19 cellular contexts compared by ENCODE assay signal in the genomic region with DNA sequence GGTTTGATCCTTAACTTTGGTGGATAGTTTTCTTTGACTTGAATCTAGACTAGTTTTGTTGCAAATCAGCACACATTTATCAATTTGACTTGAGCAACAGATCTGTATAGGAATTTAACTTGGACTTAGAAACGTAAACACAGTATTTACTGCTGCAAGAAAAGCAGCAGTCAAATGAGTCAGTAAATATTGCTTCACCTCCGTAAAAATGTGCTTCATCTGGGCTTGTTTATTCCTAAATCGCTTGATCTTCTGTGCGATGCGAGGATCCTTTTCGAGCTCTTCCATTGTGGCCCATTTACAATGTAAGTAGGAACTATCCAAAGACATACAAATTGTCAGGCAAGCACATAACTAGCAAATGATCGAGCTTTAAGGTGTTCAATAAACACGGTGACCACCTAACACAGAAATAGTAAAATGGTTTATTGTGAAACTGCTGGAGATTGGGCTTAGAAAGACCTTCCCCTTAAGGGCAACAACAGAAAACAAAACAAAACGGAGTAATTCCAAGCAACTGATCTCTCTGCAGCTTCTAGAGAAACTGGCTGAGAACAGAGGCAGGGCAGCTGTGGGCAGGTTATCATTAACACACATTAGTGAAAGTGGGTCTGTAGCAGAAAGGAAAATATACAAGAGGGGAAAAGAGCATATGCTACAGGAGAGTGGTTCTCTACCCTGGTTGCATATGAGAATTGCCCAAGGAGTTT.
"Had no signal": no experiment of that assay in that cellular context is flagged by ENCODE, and none has a peak within 500 bp of the region (broad histone marks: within the 10 kb centered on the region; RNA-seq: fewer than 3 reads in every experiment).

No MANE protein-coding gene starts in this region.

- DNase-seq: activated B cell treated with CpG ODN at 0.5 μM for 24 hours; activated CD4-positive, alpha-beta T cell treated with anti-CD3 and anti-CD28 coated beads, Interleukin-2, amount 10 ng/mL, durations not matched to agents 24 days and 14 days; activated naive CD4-positive, alpha-beta T cell treated with anti-CD3 and anti-CD28 coated beads, Interleukin-2, amount 10 ng/mL, durations not matched to agents 7 days and 5 days; activated T-cell treated with anti-CD3 and anti-CD28 coated beads for 4 hours; amniotic stem cell; body of pancreas; central memory CD4-positive, alpha-beta T cell; cortex of kidney; effector CD8-positive, alpha-beta T cell; glutamatergic neuron; islet precursor cell; left ventricle myocardium inferior; mesendoderm; stimulated activated CD4-positive, alpha-beta T cell treated with anti-CD3 and anti-CD28 coated beads, Interleukin-4, amount 100 ng/mL, for 1 hour; stimulated activated CD8-positive, alpha-beta memory T cell treated with anti-CD3 and anti-CD28 coated beads, Interleukin-4, amount 100 ng/mL, for 48 hours had no signal

- H3K4me3 ChIP-seq: body of pancreas, left ventricle myocardium inferior had no signal

- H3K27me3 Mint-ChIP-seq: activated B cell treated with CpG ODN at 0.5 μM for 24 hours; activated CD4-positive, alpha-beta T cell treated with anti-CD3 and anti-CD28 coated beads, Interleukin-2, amount 10 ng/mL, durations not matched to agents 24 days and 14 days; activated naive CD4-positive, alpha-beta T cell treated with anti-CD3 and anti-CD28 coated beads, Interleukin-2, amount 10 ng/mL, durations not matched to agents 7 days and 5 days; activated T-helper 17 cell treated with anti-CD3 and anti-CD28 coated beads, Interleukin-2, amount 50 U/mL, for 72 hours; stimulated activated naive CD8-positive, alpha-beta T cell treated with anti-CD3 and anti-CD28 coated beads, Interleukin-15, Interleukin-2, amounts not matched to agents 100 ng/mL and 50 ng/mL, for 24 hours had no signal

- H3K27ac Mint-ChIP-seq: activated B cell treated with CpG ODN at 0.5 μM for 24 hours; activated CD4-positive, alpha-beta T cell treated with anti-CD3 and anti-CD28 coated beads, Interleukin-2, amount 10 ng/mL, durations not matched to agents 24 days and 14 days; activated naive CD4-positive, alpha-beta T cell treated with anti-CD3 and anti-CD28 coated beads, Interleukin-2, amount 10 ng/mL, durations not matched to agents 7 days and 5 days; activated T-helper 17 cell treated with anti-CD3 and anti-CD28 coated beads, Interleukin-2, amount 50 U/mL, for 72 hours; nephron; stimulated activated naive CD8-positive, alpha-beta T cell treated with anti-CD3 and anti-CD28 coated beads, Interleukin-15, Interleukin-2, amounts not matched to agents 100 ng/mL and 50 ng/mL, for 24 hours had no signal

- H3K9me3 Mint-ChIP-seq: activated B cell treated with CpG ODN at 0.5 μM for 24 hours; activated CD4-positive, alpha-beta T cell treated with anti-CD3 and anti-CD28 coated beads, Interleukin-2, amount 10 ng/mL, durations not matched to agents 24 days and 14 days; activated naive CD4-positive, alpha-beta T cell treated with anti-CD3 and anti-CD28 coated beads, Interleukin-2, amount 10 ng/mL, durations not matched to agents 7 days and 5 days; activated T-helper 17 cell treated with anti-CD3 and anti-CD28 coated beads, Interleukin-2, amount 50 U/mL, for 72 hours; nephron; stimulated activated naive CD8-positive, alpha-beta T cell treated with anti-CD3 and anti-CD28 coated beads, Interleukin-15, Interleukin-2, amounts not matched to agents 100 ng/mL and 50 ng/mL, for 24 hours had no signal

- ATAC-seq: activated T-helper 17 cell treated with anti-CD3 and anti-CD28 coated beads, Interleukin-2, amount 50 U/mL, for 72 hours; body of pancreas had no signal

- H3K9me3 ChIP-seq: body of pancreas, left ventricle myocardium inferior had no signal

- H3K27me3 ChIP-seq: body of pancreas had no signal

- H3K4me3 Mint-ChIP-seq: activated B cell treated with CpG ODN at 0.5 μM for 24 hours; activated CD4-positive, alpha-beta T cell treated with anti-CD3 and anti-CD28 coated beads, Interleukin-2, amount 10 ng/mL, durations not matched to agents 24 days and 14 days; activated naive CD4-positive, alpha-beta T cell treated with anti-CD3 and anti-CD28 coated beads, Interleukin-2, amount 10 ng/mL, durations not matched to agents 7 days and 5 days; activated T-helper 17 cell treated with anti-CD3 and anti-CD28 coated beads, Interleukin-2, amount 50 U/mL, for 72 hours; nephron; stimulated activated naive CD8-positive, alpha-beta T cell treated with anti-CD3 and anti-CD28 coated beads, Interleukin-15, Interleukin-2, amounts not matched to agents 100 ng/mL and 50 ng/mL, for 24 hours had no signal

- H3K4me1 ChIP-seq: body of pancreas had no signal

- H3K27ac ChIP-seq: body of pancreas, epithelial cell of prostate, left ventricle myocardium inferior had no signal

- H3K4me1 Mint-ChIP-seq: activated B cell treated with CpG ODN at 0.5 μM for 24 hours; activated naive CD4-positive, alpha-beta T cell treated with anti-CD3 and anti-CD28 coated beads, Interleukin-2, amount 10 ng/mL, durations not matched to agents 7 days and 5 days; activated T-helper 17 cell treated with anti-CD3 and anti-CD28 coated beads, Interleukin-2, amount 50 U/mL, for 72 hours had no signal
